ENCODE assay signal across 2 cellular contexts in genomic region chr3:186760141-186760813, GRCh38.
TF ChIP-seq lines count a peak whose summit lies in the region.

No MANE protein-coding gene starts in this region.

TF ChIP-seq in K562, 482 proteins besides CTCF, POLR2A, EP300 and RAD21:
- peak; percentile 76 for TF ChIP-seq ZEB2 (IDR thresholded peaks at IDR 0.05)
- 0 out of 2 replicates have a peak, but pooled peaks have one; percentile 31 for TF ChIP-seq JUN (IDR thresholded peaks at IDR 0.05; ENCODE audit: borderline replicate concordance, low read depth, low read length)
- no peak for TF ChIP-seq JUN (CRISPR knock-in tag; IDR thresholded peaks at IDR 0.05; ENCODE audit: borderline replicate concordance)
- TF ChIP-seq BRF1 (IDR thresholded peaks at IDR 0.05; ENCODE audit: borderline replicate concordance, extremely low read depth, insufficient read length) = no peak
- no peak for TF ChIP-seq ZFP36 (IDR thresholded peaks at IDR 0.05; ENCODE audit: low read depth, low read length, partially characterized antibody)
- no peak for TF ChIP-seq TRIM28 (IDR thresholded peaks at IDR 0.05)
- TF ChIP-seq ESRRA (IDR thresholded peaks at IDR 0.05; ENCODE audit: borderline replicate concordance, low read depth) = peak; percentile 77
- TF ChIP-seq L3MBTL2 (IDR thresholded peaks at IDR 0.05) = no peak
- no peak for TF ChIP-seq HSF4 (CRISPR knock-in tag; IDR thresholded peaks at IDR 0.05; ENCODE audit: borderline replicate concordance)
- TF ChIP-seq YBX1 (IDR thresholded peaks at IDR 0.05) = no peak
- TF ChIP-seq CLOCK (CRISPR knock-in tag; IDR thresholded peaks at IDR 0.05; ENCODE audit: borderline replicate concordance) = no peak
- peak; percentile 16; the same call in 1 of the 2 replicates for TF ChIP-seq JUND (IDR thresholded peaks at IDR 0.05; ENCODE audit: borderline replicate concordance, low read depth, low read length)
- TF ChIP-seq JUND (tag; IDR thresholded peaks at IDR 0.05; ENCODE audit: borderline replicate concordance, low read depth, low read length) = no peak
- TF ChIP-seq ATF3 (IDR thresholded peaks at IDR 0.05) = peak; percentile 62; the same call in 1 of the 2 replicates
- TF ChIP-seq ATF3 (CRISPR knock-in tag; conservative IDR thresholded peaks at IDR 0.05) = no peak
- peak; percentile 71 for TF ChIP-seq FOSL1 (tag; conservative IDR thresholded peaks at IDR 0.05)
- TF ChIP-seq, protein P1, sequence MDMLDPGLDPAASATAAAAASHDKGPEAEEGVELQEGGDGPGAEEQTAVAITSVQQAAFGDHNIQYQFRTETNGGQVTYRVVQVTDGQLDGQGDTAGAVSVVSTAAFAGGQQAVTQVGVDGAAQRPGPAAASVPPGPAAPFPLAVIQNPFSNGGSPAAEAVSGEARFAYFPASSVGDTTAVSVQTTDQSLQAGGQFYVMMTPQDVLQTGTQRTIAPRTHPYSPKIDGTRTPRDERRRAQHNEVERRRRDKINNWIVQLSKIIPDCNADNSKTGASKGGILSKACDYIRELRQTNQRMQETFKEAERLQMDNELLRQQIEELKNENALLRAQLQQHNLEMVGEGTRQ (CRISPR knock-in tag; IDR thresholded peaks at IDR 0.05) = no peak

TF ChIP-seq in HepG2, 621 proteins besides CTCF, POLR2A, EP300 and RAD21:
- no peak for TF ChIP-seq SMAD1 (CRISPR knock-in tag; IDR thresholded peaks at IDR 0.05; ENCODE audit: borderline replicate concordance, low read depth)
- TF ChIP-seq RARA (CRISPR knock-in tag; IDR thresholded peaks at IDR 0.05) = peak; percentile 74
- peak; percentile 48; the same call in 1 of the 2 replicates for TF ChIP-seq FOSL2 (CRISPR knock-in tag; IDR thresholded peaks at IDR 0.05)
- TF ChIP-seq SP140L (CRISPR knock-in tag; IDR thresholded peaks at IDR 0.05; ENCODE audit: borderline replicate concordance) = no peak
- peak; percentile 11; the same call in 1 of the 2 replicates for TF ChIP-seq SAP130 (CRISPR knock-in tag; IDR thresholded peaks at IDR 0.05; ENCODE audit: low read depth)
- no peak for TF ChIP-seq GABPA (IDR thresholded peaks at IDR 0.05; ENCODE audit: low read depth, low read length)
- TF ChIP-seq GABPA (CRISPR knock-in tag; IDR thresholded peaks at IDR 0.05; ENCODE audit: low read depth) = 0 out of 2 replicates have a peak, but pooled peaks have one; percentile 13
- peak; percentile 64 for TF ChIP-seq CREB1 (IDR thresholded peaks at IDR 0.05)
- TF ChIP-seq CREB1 (CRISPR knock-in tag; IDR thresholded peaks at IDR 0.05) = no peak
